Comparison of ENCODE assay signal across 2 cellular contexts in genomic region chr10:65365878-65366277, GRCh38.
TF ChIP-seq lines count a peak whose summit lies in the region.

No MANE protein-coding gene starts in this region.

TF ChIP-seq in SK-N-SH treated with all-trans-retinoic acid at 6 μM for 48 hours, 23 proteins besides CTCF, POLR2A, EP300 and RAD21 (continued from another document):
- TF ChIP-seq PATZ1 (CRISPR knock-in tag; IDR thresholded peaks at IDR 0.05; ENCODE audit: borderline replicate concordance) (no peak), ZFP3 (CRISPR knock-in tag; IDR thresholded peaks at IDR 0.05) (peak; percentile 50; the same call in 1 of the 2 replicates), CREB5 (CRISPR knock-in tag; IDR thresholded peaks at IDR 0.05; ENCODE audit: low read depth) (peak; percentile 64; the same call in 1 of the 2 replicates), GLIS3 (CRISPR knock-in tag; IDR thresholded peaks at IDR 0.05) (no peak), ARNTL (CRISPR knock-in tag; IDR thresholded peaks at IDR 0.05; ENCODE audit: borderline replicate concordance, low read depth) (no peak), ESRRG (CRISPR knock-in tag; IDR thresholded peaks at IDR 0.05) (0 out of 2 replicates have a peak, but pooled peaks have one; percentile 33)
- TF ChIP-seq, protein P1, sequence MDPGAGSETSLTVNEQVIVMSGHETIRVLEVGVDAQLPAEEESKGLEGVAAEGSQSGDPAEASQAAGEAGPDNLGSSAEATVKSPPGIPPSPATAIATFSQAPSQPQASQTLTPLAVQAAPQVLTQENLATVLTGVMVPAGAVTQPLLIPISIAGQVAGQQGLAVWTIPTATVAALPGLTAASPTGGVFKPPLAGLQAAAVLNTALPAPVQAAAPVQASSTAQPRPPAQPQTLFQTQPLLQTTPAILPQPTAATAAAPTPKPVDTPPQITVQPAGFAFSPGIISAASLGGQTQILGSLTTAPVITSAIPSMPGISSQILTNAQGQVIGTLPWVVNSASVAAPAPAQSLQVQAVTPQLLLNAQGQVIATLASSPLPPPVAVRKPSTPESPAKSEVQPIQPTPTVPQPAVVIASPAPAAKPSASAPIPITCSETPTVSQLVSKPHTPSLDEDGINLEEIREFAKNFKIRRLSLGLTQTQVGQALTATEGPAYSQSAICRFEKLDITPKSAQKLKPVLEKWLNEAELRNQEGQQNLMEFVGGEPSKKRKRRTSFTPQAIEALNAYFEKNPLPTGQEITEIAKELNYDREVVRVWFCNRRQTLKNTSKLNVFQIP (CRISPR knock-in tag; IDR thresholded peaks at IDR 0.05; ENCODE audit: borderline replicate concordance, low read depth), result no peak

TF ChIP-seq in SK-N-SH, 30 proteins besides CTCF, POLR2A, EP300 and RAD21 (continued from another document):
- TF ChIP-seq, protein P2, sequence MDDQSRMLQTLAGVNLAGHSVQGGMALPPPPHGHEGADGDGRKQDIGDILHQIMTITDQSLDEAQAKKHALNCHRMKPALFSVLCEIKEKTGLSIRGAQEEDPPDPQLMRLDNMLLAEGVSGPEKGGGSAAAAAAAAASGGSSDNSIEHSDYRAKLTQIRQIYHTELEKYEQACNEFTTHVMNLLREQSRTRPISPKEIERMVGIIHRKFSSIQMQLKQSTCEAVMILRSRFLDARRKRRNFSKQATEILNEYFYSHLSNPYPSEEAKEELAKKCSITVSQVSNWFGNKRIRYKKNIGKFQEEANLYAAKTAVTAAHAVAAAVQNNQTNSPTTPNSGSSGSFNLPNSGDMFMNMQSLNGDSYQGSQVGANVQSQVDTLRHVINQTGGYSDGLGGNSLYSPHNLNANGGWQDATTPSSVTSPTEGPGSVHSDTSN (IDR thresholded peaks at IDR 0.05), result no peak
- TF ChIP-seq MAX (IDR thresholded peaks at IDR 0.05; ENCODE audit: low read depth), result no peak
- no peak for TF ChIP-seq MXI1 (IDR thresholded peaks at IDR 0.05; ENCODE audit: low read depth, low read length)
- TF ChIP-seq, protein P3, sequence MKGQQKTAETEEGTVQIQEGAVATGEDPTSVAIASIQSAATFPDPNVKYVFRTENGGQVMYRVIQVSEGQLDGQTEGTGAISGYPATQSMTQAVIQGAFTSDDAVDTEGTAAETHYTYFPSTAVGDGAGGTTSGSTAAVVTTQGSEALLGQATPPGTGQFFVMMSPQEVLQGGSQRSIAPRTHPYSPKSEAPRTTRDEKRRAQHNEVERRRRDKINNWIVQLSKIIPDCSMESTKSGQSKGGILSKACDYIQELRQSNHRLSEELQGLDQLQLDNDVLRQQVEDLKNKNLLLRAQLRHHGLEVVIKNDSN (IDR thresholded peaks at IDR 0.05; ENCODE audit: borderline replicate concordance, low read depth), result no peak
- TF ChIP-seq NFIC (IDR thresholded peaks at IDR 0.05; ENCODE audit: borderline replicate concordance), result no peak
